ENCODE assay signal across 9 cellular contexts in the genomic region with DNA sequence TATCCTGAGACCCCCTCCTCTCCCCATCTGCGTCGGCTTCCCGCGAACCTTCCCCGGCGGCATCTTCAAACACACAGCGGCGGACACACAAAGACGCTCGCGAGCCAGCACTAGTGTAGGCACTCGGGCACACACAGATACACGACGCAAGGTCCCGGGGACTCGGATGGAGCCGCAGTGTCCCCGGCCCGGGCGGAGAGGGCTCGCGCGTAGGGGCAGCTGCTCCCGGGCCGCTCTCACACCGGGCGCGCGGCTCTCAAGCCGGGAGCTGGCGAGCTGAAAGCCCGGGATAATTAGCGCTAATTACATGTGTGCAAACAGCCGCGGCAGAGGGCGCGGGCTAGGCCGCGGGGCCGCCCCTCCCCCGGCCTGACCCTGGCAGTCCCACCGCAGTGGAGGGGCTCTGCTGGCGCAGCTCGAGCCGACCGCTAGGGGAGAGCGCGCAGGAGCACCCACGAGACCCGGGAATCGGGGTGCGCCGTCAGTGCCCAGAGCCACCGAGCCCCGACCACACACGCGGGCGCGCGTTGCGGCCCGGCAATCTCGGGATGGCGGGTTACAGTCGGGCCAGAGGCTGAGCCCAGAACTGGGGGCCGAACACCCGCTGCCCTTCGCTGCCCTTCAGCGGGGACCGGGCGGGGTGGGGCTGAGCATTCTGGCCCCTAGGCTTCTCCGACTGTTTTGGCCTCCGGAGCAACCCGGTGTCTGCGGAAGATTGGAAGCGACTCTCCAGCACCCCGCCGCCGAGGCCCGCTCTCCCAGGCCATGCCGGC.
DNase-seq lines count a peak whose midpoint lies in the region; ATAC-seq, FAIRE-seq and TF ChIP-seq lines count a peak whose summit lies in the region.
"Had no signal": no experiment of that assay in that cellular context is flagged by ENCODE, and none has a peak within 500 bp of the region (broad histone marks: within the 10 kb centered on the region; RNA-seq: fewer than 3 reads in every experiment).

No MANE protein-coding gene starts in this region.

- intact Hi-C loops in right cardiac atrium (cut with DNase I): loop anchor here (2.0 to 10.0 kb wide), 8 partner anchors 175 to 532 kb away; a partner anchor contains a TSS

- FAIRE-seq in D721Med (lab: Jason Lieb, UNC): no peak
- FAIRE-seq: islet of Langerhans had no signal

- WGBS in right cardiac atrium: under 1% methylated on average over 81 of the region's 81 CpGs

- H3K4me1 ChIP-seq in right cardiac atrium (ENCODE audit: control insufficient read depth, insufficient read depth, low read length): peaks cover 3% of the 10 kb centered on the region

- no peak for TF ChIP-seq CTCF in D721Med (IDR thresholded peaks at IDR 0.05; ENCODE audit: insufficient read depth, missing control alignments)

- H3K27ac Mint-ChIP-seq in activated T-helper 17 cell treated with anti-CD3 and anti-CD28 coated beads, Interleukin-2, amount 50 U/mL, for 72 hours: no peak overlapping the region

- H3K4me3 Mint-ChIP-seq in activated T-helper 17 cell treated with anti-CD3 and anti-CD28 coated beads, Interleukin-2, amount 50 U/mL, for 72 hours: peak overlapping the region; percentile 28

- H3K4me3 ChIP-seq in right cardiac atrium (ENCODE audit: low read length): peak overlapping the region; percentile 32
- peak overlapping the region; percentile 36 for H3K4me3 ChIP-seq in skeletal muscle cell (ENCODE audit: low read depth, low read length)

- peaks cover 4% of the 10 kb centered on the region for H3K4me1 Mint-ChIP-seq in activated T-helper 17 cell treated with anti-CD3 and anti-CD28 coated beads, Interleukin-2, amount 50 U/mL, for 72 hours

- DNase-seq in D721Med (ENCODE audit: insufficient read length, low spot score) (peak; percentile 52), HuH-7.5 (ENCODE audit: low spot score) (peak; percentile 75), right cardiac atrium (peak in 2 of 3 donors; percentile 55 to 59), skeletal muscle cell (ENCODE audit: low read depth) (no peak), SIG-M5 treated with dmso at 0.1 percent for 504 hours (lab: John Stamatoyannopoulos, UW; ENCODE audit: unreplicated experiment) (no peak)

- no peaks in the 10 kb centered on the region for H3K9me3 ChIP-seq in right cardiac atrium (ENCODE audit: control insufficient read depth, low read length)

- no peak overlapping the region for H3K27ac ChIP-seq in right cardiac atrium (ENCODE audit: low read length)

- ATAC-seq in activated T-helper 17 cell treated with anti-CD3 and anti-CD28 coated beads, Interleukin-2, amount 50 U/mL, for 72 hours (replicated peaks): no peak
- peak; percentile 42 to 60 for ATAC-seq in right cardiac atrium
- no peak for ATAC-seq in GM18517 (IDR thresholded peaks at IDR 0.05; ENCODE audit: unreplicated experiment)
- no peak for ATAC-seq in HG02642 (IDR thresholded peaks at IDR 0.05; ENCODE audit: poor library complexity, unreplicated experiment)

- H3K9me3 Mint-ChIP-seq in activated T-helper 17 cell treated with anti-CD3 and anti-CD28 coated beads, Interleukin-2, amount 50 U/mL, for 72 hours: no peaks in the 10 kb centered on the region

- H3K27me3 Mint-ChIP-seq in activated T-helper 17 cell treated with anti-CD3 and anti-CD28 coated beads, Interleukin-2, amount 50 U/mL, for 72 hours: peaks cover 50% of the 10 kb centered on the region

- no peaks in the 10 kb centered on the region for H3K36me3 Mint-ChIP-seq in activated T-helper 17 cell treated with anti-CD3 and anti-CD28 coated beads, Interleukin-2, amount 50 U/mL, for 72 hours (ENCODE audit: low read depth)

- H3K27me3 ChIP-seq in right cardiac atrium (ENCODE audit: control insufficient read depth, insufficient read depth): no peaks in the 10 kb centered on the region

Comparison
In these comparisons a context has a peak if more than half of its experiments do, and no peak if none do; other contexts are left out.
1. DNase-seq: peak in D721Med (single experiment), HuH-7.5 (single experiment) and right cardiac atrium (2 of 3); none in skeletal muscle cell (single experiment) and SIG-M5 treated with dmso at 0.1 percent for 504 hours (single experiment).
2. ATAC-seq: peak in right cardiac atrium (2 of 2); none in activated T-helper 17 cell treated with anti-CD3 and anti-CD28 coated beads, Interleukin-2, amount 50 U/mL, for 72 hours (single experiment), GM18517 (single experiment) and HG02642 (single experiment).